ENCODE assay signal across 9 cellular contexts in the genomic region with DNA sequence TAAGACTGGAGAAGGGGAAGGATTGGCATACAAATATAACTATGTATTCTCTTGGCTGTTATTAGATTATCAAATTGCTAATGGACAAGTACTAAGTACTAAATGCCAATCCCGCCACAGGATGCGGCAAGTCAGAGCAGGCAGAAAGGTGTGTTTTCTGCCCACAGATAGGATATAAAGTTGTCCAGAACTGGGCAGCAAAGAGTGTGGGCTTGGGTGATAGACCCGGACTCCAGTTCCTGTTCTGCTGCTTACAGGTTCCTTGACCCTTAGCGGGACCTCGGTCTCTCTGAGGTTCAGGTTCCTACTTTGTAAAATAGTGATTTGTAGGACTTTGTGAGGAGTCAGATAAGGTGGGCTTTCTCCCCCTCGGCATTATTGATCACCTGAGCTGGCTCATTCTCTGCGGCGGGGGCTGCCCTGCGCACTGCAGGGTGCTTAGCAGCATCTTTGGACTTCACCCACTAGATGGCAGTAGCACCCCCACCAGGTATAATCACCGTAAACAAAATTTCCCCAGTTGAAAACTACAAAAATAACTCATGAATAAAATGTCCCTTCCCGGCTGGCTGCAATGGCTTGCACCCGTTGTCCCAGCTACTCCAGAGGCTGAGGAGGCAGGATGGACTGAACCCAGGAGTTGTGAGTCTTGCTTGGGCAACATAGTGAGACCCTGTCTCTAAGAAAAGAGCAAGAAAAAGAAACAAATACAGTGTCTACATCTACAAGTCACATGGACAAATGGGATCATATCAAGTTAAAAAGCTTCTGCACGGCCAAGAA.
DNase-seq lines count a peak whose midpoint lies in the region; ATAC-seq, FAIRE-seq and TF ChIP-seq lines count a peak whose summit lies in the region.
"Had no signal": no experiment of that assay in that cellular context is flagged by ENCODE, and none has a peak within 500 bp of the region (broad histone marks: within the 10 kb centered on the region; RNA-seq: fewer than 3 reads in every experiment).

No MANE protein-coding gene starts in this region.

- H3K9me3 Mint-ChIP-seq in endothelial cell (ENCODE audit: unreplicated experiment): no peaks in the 10 kb centered on the region

- FAIRE-seq in D721Med (lab: Jason Lieb, UNC): no peak
- FAIRE-seq: TTC549 had no signal

- TF ChIP-seq CTCF in D721Med (IDR thresholded peaks at IDR 0.05; ENCODE audit: insufficient read depth, missing control alignments) (peak; percentile 32), endothelial cell (IDR thresholded peaks at IDR 0.05; ENCODE audit: unreplicated experiment) (peak; percentile 69), gastrocnemius medialis (IDR thresholded peaks at IDR 0.05 in 4 of 5, conservative IDR thresholded peaks at IDR 0.05 in 1 of 5) (peak in 2 of 5 experiments; percentile 43 to 60)

- H3K4me1 Mint-ChIP-seq in endothelial cell (ENCODE audit: unreplicated experiment): peaks cover 3% of the 10 kb centered on the region

- no peak overlapping the region for H3K4me3 Mint-ChIP-seq in endothelial cell (ENCODE audit: unreplicated experiment)

- in situ Hi-C loops in gastrocnemius medialis (cut with MboI; ENCODE audit: low sequenced_read_pairs in 4 of 4): loop anchor here in 1 of 4 donors (25.0 kb wide), 1 partner anchor 556 kb away; no protein-coding TSS in a partner anchor

- no peak overlapping the region for H3K27ac ChIP-seq in gastrocnemius medialis

- ATAC-seq in GM19043 (IDR thresholded peaks at IDR 0.05; ENCODE audit: low read depth, unreplicated experiment): peak; percentile 81
- ATAC-seq in HG03159 (IDR thresholded peaks at IDR 0.05; ENCODE audit: unreplicated experiment): peak; percentile 81
- no peak for ATAC-seq in gastrocnemius medialis

- no peak for DNase-seq in D721Med (ENCODE audit: insufficient read length, low spot score)
- DNase-seq in SKM-1 treated with dmso at 0.1 percent for 144 hours (lab: John Stamatoyannopoulos, UW; ENCODE audit: unreplicated experiment): peak; percentile 4
- peak; percentile 49 for DNase-seq in endothelial cell (ENCODE audit: low spot score)
- peak; percentile 37 for DNase-seq in retina
- DNase-seq in effector CD8-positive, alpha-beta T cell (lab: John Stamatoyannopoulos, UW): no peak
- no peak for DNase-seq in gastrocnemius medialis

- H3K27me3 ChIP-seq in gastrocnemius medialis: peaks cover 0 to 3% (median 2%) of the 10 kb centered on the region in 3 donors

- intact Hi-C loops in gastrocnemius medialis (cut with DNase I; ENCODE audit: low total_unique reads): no loop called here

- no peaks in the 10 kb centered on the region for H3K9me3 ChIP-seq in gastrocnemius medialis

- H3K36me3 Mint-ChIP-seq in endothelial cell (ENCODE audit: low read depth, unreplicated experiment): no peaks in the 10 kb centered on the region

- no peak overlapping the region for H3K4me3 ChIP-seq in gastrocnemius medialis

- no peaks in the 10 kb centered on the region for H3K4me1 ChIP-seq in gastrocnemius medialis

- no peak for TF ChIP-seq POLR2A in gastrocnemius medialis (IDR thresholded peaks at IDR 0.05)

- H3K36me3 ChIP-seq in gastrocnemius medialis: no peaks in the 10 kb centered on the region

- H3K27me3 Mint-ChIP-seq in endothelial cell (ENCODE audit: unreplicated experiment): peaks cover 1% of the 10 kb centered on the region

- H3K27ac Mint-ChIP-seq in endothelial cell (ENCODE audit: unreplicated experiment): no peak overlapping the region

Comparison
In these comparisons a context has a peak if more than half of its experiments do, and no peak if none do; other contexts are left out.
1. DNase-seq: peak in SKM-1 treated with dmso at 0.1 percent for 144 hours (single experiment), endothelial cell (single experiment) and retina (single experiment); none in D721Med (single experiment), effector CD8-positive, alpha-beta T cell (single experiment) and gastrocnemius medialis (0 of 2).
2. ATAC-seq: peak in GM19043 (single experiment) and HG03159 (single experiment); none in gastrocnemius medialis (0 of 2).